ENCODE assay signal across 22 cellular contexts in genomic region chr17:10653987-10654386, GRCh38.
"Had no signal": no experiment of that assay in that cellular context is flagged by ENCODE, and none has a peak within 500 bp of the region (broad histone marks: within the 10 kb centered on the region; RNA-seq: fewer than 3 reads in every experiment).

No MANE protein-coding gene starts in this region.

- H3K36me3 ChIP-seq: brain microvascular endothelial cell, cardiac muscle cell had no signal

- H3K27ac ChIP-seq: brain microvascular endothelial cell, cardiac muscle cell, SK-N-MC had no signal

- H3K9me3 Mint-ChIP-seq: activated B cell treated with CpG ODN at 0.5 μM for 24 hours; activated naive CD8-positive, alpha-beta T cell treated with anti-CD3 and anti-CD28 coated beads for 36 hours; activated T-helper 2 cell treated with anti-CD3 and anti-CD28 coated beads, Interferon-gamma antibody, Interleukin-2, Interleukin-4, amounts not matched to agents 10 μg/mL and 5 μg/mL and 100 μg/mL, durations not matched to agents 14 hours and 24 hours and 36 hours had no signal

- H3K4me3 ChIP-seq: cardiac muscle cell, SK-N-MC had no signal

- H3K27me3 ChIP-seq: brain microvascular endothelial cell, cardiac muscle cell had no signal

- DNase-seq: activated B cell treated with CpG ODN at 0.5 μM for 24 hours; activated CD4-positive, alpha-beta T cell treated with anti-CD3 and anti-CD28 coated beads for 1 hour; activated CD4-positive, alpha-beta T cell treated with anti-CD3 and anti-CD28 coated beads, Interleukin-2, amount 50 U/mL, for 4 hours; activated naive CD8-positive, alpha-beta T cell treated with anti-CD3 and anti-CD28 coated beads for 36 hours; brain microvascular endothelial cell; KBM-7; NCI-H1105 treated with DMSO at 0.1 percent for 48 hours; NCI-H1436 treated with DMSO at 0.1 percent for 48 hours; NCI-H187; NCI-H2081; NCI-H510A treated with DMSO at 0.1 percent for 48 hours; NCI-H69; NK-92 treated with Interleukin-12 subunit alpha and Interleukin-12 subunit beta, amount 100 ng/mL, for 24 hours; OCI-M1; RPMI8226; T-helper 1 cell; T-helper 9 cell had no signal

- H3K4me3 Mint-ChIP-seq: activated B cell treated with CpG ODN at 0.5 μM for 24 hours; activated naive CD8-positive, alpha-beta T cell treated with anti-CD3 and anti-CD28 coated beads for 36 hours had no signal

- H3K27ac Mint-ChIP-seq: activated B cell treated with CpG ODN at 0.5 μM for 24 hours; activated T-helper 2 cell treated with anti-CD3 and anti-CD28 coated beads, Interferon-gamma antibody, Interleukin-2, Interleukin-4, amounts not matched to agents 10 μg/mL and 5 μg/mL and 100 μg/mL, durations not matched to agents 14 hours and 24 hours and 36 hours had no signal

- ATAC-seq: Panc1, Right ventricle myocardium inferior had no signal
